22 cellular contexts compared by ENCODE assay signal in genomic region chr11:14334193-14334592, GRCh38.
"Had no signal": no experiment of that assay in that cellular context is flagged by ENCODE, and none has a peak within 500 bp of the region (broad histone marks: within the 10 kb centered on the region; RNA-seq: fewer than 3 reads in every experiment).

No MANE protein-coding gene starts in this region.

- H3K4me1 Mint-ChIP-seq: neural progenitor cell had no signal

- H3K9ac ChIP-seq: neural progenitor cell had no signal

- H2AFZ ChIP-seq: neural progenitor cell had no signal

- DNase-seq: activated CD4-positive, alpha-beta T cell treated with anti-CD3 and anti-CD28 coated beads for 1 hour; activated CD8-positive, alpha-beta memory T cell treated with anti-CD3 and anti-CD28 coated beads for 24 hours; activated CD8-positive, alpha-beta memory T cell treated with anti-CD3 and anti-CD28 coated beads, Interleukin-2, amount 50 U/mL, for 48 hours; activated gamma-delta T cell; activated T-cell treated with anti-CD3 and anti-CD28 coated beads, Interleukin-2, amount 50 U/mL, for 72 hours; dorsolateral prefrontal cortex; foreskin fibroblast; islet precursor cell; lower lobe of right lung; midbrain; stimulated activated CD4-positive, alpha-beta T cell treated with anti-CD3 and anti-CD28 coated beads, Interleukin-2, amount 100 ng/mL, for 48 hours; stomach; testis had no signal

- ATAC-seq: activated T-cell treated with anti-CD3 and anti-CD28 coated beads, Interleukin-2, amount 50 U/mL, for 72 hours; lower lobe of right lung had no signal

- H3K27ac Mint-ChIP-seq: activated T-cell treated with anti-CD3 and anti-CD28 coated beads, Interleukin-2, amount 50 U/mL, for 72 hours; neural progenitor cell; progenitor cell of endocrine pancreas; T-helper 1 cell treated with Interleukin-12 subunit alpha and Interleukin-12 subunit beta and Interleukin-4 antibody, amounts not matched to agents 30 μg/mL and 1 μg/mL, for 36 hours; type B pancreatic cell had no signal

- H3K4me3 ChIP-seq: cardiac muscle cell, dorsolateral prefrontal cortex, lower lobe of right lung, neural progenitor cell, right atrium auricular region, skin epidermis, stomach, testis had no signal

- H3K27ac ChIP-seq: cardiac muscle cell, dorsolateral prefrontal cortex, epithelial cell of prostate, lower lobe of right lung, neural progenitor cell, right atrium auricular region, skin epidermis, stomach, testis had no signal

- H3K9me3 ChIP-seq: lower lobe of right lung, right atrium auricular region, stomach, testis had no signal

- H3K36me3 ChIP-seq: cardiac muscle cell, lower lobe of right lung, neural progenitor cell, right atrium auricular region, stomach had no signal

- H3K4me1 ChIP-seq: lower lobe of right lung, right atrium auricular region, testis had no signal

- H3K4me3 Mint-ChIP-seq: activated naive CD4-positive, alpha-beta T cell treated with anti-CD3 and anti-CD28 coated beads, Interleukin-2, amount 50 U/mL, for 24 hours; neural progenitor cell; T-helper 1 cell treated with Interleukin-12 subunit alpha and Interleukin-12 subunit beta and Interleukin-4 antibody, amounts not matched to agents 30 μg/mL and 1 μg/mL, for 36 hours; type B pancreatic cell had no signal

- H3K27me3 Mint-ChIP-seq: activated naive CD4-positive, alpha-beta T cell treated with anti-CD3 and anti-CD28 coated beads, Interleukin-2, amount 50 U/mL, for 24 hours; progenitor cell of endocrine pancreas; type B pancreatic cell had no signal

- H3K27me3 ChIP-seq: cardiac muscle cell, neural progenitor cell, right atrium auricular region, stomach, testis had no signal
